In genomic region chr1:7940745-7941436, GRCh38 we compare ENCODE assay signal across 8 cellular contexts. TPM values are rescaled to one million over a fixed set of nuclear protein-coding genes. Genes with fewer than 3 reads are reported as not detected.
DNase-seq lines count a peak whose midpoint lies in the region; TF ChIP-seq lines count a peak whose summit lies in the region.

TNFRSF9 (minus strand) TSS chr1:7940839; CDS start chr1:7939994, 845 bp downstream.

- intact Hi-C loops in Caco-2 (cut with micrococcal nuclease; ENCODE audit: unreplicated experiment) = loop anchor here (5.0 kb wide), 1 partner anchor 39 kb away; no protein-coding TSS in a partner anchor

- no peak for TF ChIP-seq CTCF in Caco-2 (IDR thresholded peaks at IDR 0.05; ENCODE audit: insufficient read depth in 1 of 2, low read depth in 1 of 2, low read length in 1 of 2, severe bottlenecking in 1 of 2, unreplicated experiment in 1 of 2)
- no peak for TF ChIP-seq CTCF in nephron (IDR thresholded peaks at IDR 0.05; ENCODE audit: unreplicated experiment in 3 of 3)

- H3K9me3 Mint-ChIP-seq in Caco-2 (ENCODE audit: unreplicated experiment) (no peaks in the 10 kb centered on the region), nephron (no peaks in the 10 kb centered on the region)
- no peaks in the 10 kb centered on the region for H3K9me3 Mint-ChIP-seq in activated naive CD4-positive, alpha-beta T cell treated with anti-CD3 and anti-CD28 coated beads, Interleukin-2, amount 10 ng/mL, durations not matched to agents 7 days and 5 days

- H3K4me3 Mint-ChIP-seq in Caco-2 (ENCODE audit: unreplicated experiment) = peak within 1 kb of the TSS; percentile 67
- peak within 1 kb of the TSS; percentile 45 for H3K4me3 Mint-ChIP-seq in activated naive CD4-positive, alpha-beta T cell treated with anti-CD3 and anti-CD28 coated beads, Interleukin-2, amount 10 ng/mL, durations not matched to agents 7 days and 5 days
- H3K4me3 Mint-ChIP-seq in nephron = peak within 1 kb of the TSS in 2 of 3 experiments; percentile 46 to 57

- H3K36me3 Mint-ChIP-seq in Caco-2 (ENCODE audit: insufficient read depth, unreplicated experiment) (no peaks in the 10 kb centered on the region), nephron (ENCODE audit: low read depth) (no peaks in the 10 kb centered on the region)
- H3K36me3 Mint-ChIP-seq in activated naive CD4-positive, alpha-beta T cell treated with anti-CD3 and anti-CD28 coated beads, Interleukin-2, amount 10 ng/mL, durations not matched to agents 7 days and 5 days = no peaks in the 10 kb centered on the region

- CTCF ChIA-PET in Caco-2 (lab: Charles Lee) = no interaction called here
- CTCF ChIA-PET in activated naive CD4-positive, alpha-beta T cell treated with anti-CD3 and anti-CD28 coated beads, Interleukin-2, amount 10 ng/mL, durations not matched to agents 7 days and 5 days (lab: Charles Lee) = interaction anchor here (0.5 to 1.7 kb wide), 2 partner anchors 39 to 187 kb away, joined by 3 to 4 read pairs; no protein-coding TSS in a partner anchor

- H3K27me3 Mint-ChIP-seq in Caco-2 (ENCODE audit: insufficient read depth, unreplicated experiment) (no peaks in the 10 kb centered on the region), nephron (ENCODE audit: low read depth) (peaks cover 60% of the 10 kb centered on the region)
- peaks cover 52% of the 10 kb centered on the region for H3K27me3 Mint-ChIP-seq in activated naive CD4-positive, alpha-beta T cell treated with anti-CD3 and anti-CD28 coated beads, Interleukin-2, amount 10 ng/mL, durations not matched to agents 7 days and 5 days

- H3K27ac ChIP-seq in SJCRH30 = no peak within 1 kb of the TSS

- H3K4me1 Mint-ChIP-seq in Caco-2 (ENCODE audit: low read depth, unreplicated experiment) (peaks cover 26% of the 10 kb centered on the region), nephron (peaks cover 8% of the 10 kb centered on the region)
- H3K4me1 Mint-ChIP-seq in activated naive CD4-positive, alpha-beta T cell treated with anti-CD3 and anti-CD28 coated beads, Interleukin-2, amount 10 ng/mL, durations not matched to agents 7 days and 5 days = peaks cover 27% of the 10 kb centered on the region

- no peaks in the 10 kb centered on the region for H3K27me3 ChIP-seq in Caco-2 (replicated peaks; ENCODE audit: control insufficient read depth, insufficient read depth, low read length)
- H3K27me3 ChIP-seq in SJCRH30 = 0 out of 2 replicates have a peak, but pooled peaks cover 4% of the 10 kb centered on the region

- H3K27ac Mint-ChIP-seq in Caco-2 (ENCODE audit: unreplicated experiment) = no peak within 1 kb of the TSS
- no peak within 1 kb of the TSS for H3K27ac Mint-ChIP-seq in activated naive CD4-positive, alpha-beta T cell treated with anti-CD3 and anti-CD28 coated beads, Interleukin-2, amount 10 ng/mL, durations not matched to agents 7 days and 5 days
- H3K27ac Mint-ChIP-seq in nephron = no peak within 1 kb of the TSS

- no peaks in the 10 kb centered on the region for H3K36me3 ChIP-seq in Caco-2 (ENCODE audit: control insufficient read depth, insufficient read depth, low read length)
- no peaks in the 10 kb centered on the region for H3K36me3 ChIP-seq in SJCRH30

- H3K9me3 ChIP-seq in Caco-2 (no peaks in the 10 kb centered on the region), SJCRH30 (replicated peaks) (no peaks in the 10 kb centered on the region)

- peak in 1 of 2 experiments; percentile 17 for DNase-seq in Caco-2
- DNase-seq in SJCRH30 = peak; percentile 24 to 39
- DNase-seq in activated naive CD4-positive, alpha-beta T cell treated with anti-CD3 and anti-CD28 coated beads, Interleukin-2, amount 10 ng/mL, durations not matched to agents 7 days and 5 days = peak; percentile 39
- DNase-seq in SHP77 treated with DMSO at 0.1 percent for 48 hours (lab: John Stamatoyannopoulos, UW) = no peak
- DNase-seq in NCI-H128 (lab: John Stamatoyannopoulos, UW; ENCODE audit: unreplicated experiment) = no peak
- no peak for DNase-seq in anterior cingulate cortex (lab: John Stamatoyannopoulos, UW)
- DNase-seq in foreskin melanocyte = no peak

- POLR2A ChIA-PET in Caco-2 (lab: Charles Lee) = interaction anchor here (0.5 kb wide), 1 partner anchor 33 kb away, joined by 3 read pairs; no protein-coding TSS in a partner anchor

- BruUV-seq in Caco-2 (replicated peaks; lab: Mats Ljungman, UMichigan) = no TSS peak

- H3K4me3 ChIP-seq in Caco-2 (ENCODE audit: low read depth, low read length) (no peak within 1 kb of the TSS), SJCRH30 (no peak within 1 kb of the TSS)

- peaks cover 16% of the 10 kb centered on the region; the same call in 1 of the 2 replicates for H3K4me1 ChIP-seq in Caco-2
- H3K4me1 ChIP-seq in SJCRH30 = peaks cover 14% of the 10 kb centered on the region

RNA-seq across cellular contexts. Expression of gene TNFRSF9, which starts in this region (rescaled TPM):
- 0.54 and 0.91 TPM in 2 replicates for total RNA-seq in Caco-2 (2022)
- total RNA-seq in SJCRH30 (2014; rRNA removed; shearing (Covaris generic)) = 0.13 TPM in 1 of 2 replicates, not detected in the other

Comparison
In these comparisons a context has a peak if more than half of its experiments do, and no peak if none do; other contexts are left out.
1. Peak in DNase-seq in SJCRH30; RNA of the gene not detected or under 1 TPM.